ENCODE assay signal across 12 cellular contexts in the genomic region with DNA sequence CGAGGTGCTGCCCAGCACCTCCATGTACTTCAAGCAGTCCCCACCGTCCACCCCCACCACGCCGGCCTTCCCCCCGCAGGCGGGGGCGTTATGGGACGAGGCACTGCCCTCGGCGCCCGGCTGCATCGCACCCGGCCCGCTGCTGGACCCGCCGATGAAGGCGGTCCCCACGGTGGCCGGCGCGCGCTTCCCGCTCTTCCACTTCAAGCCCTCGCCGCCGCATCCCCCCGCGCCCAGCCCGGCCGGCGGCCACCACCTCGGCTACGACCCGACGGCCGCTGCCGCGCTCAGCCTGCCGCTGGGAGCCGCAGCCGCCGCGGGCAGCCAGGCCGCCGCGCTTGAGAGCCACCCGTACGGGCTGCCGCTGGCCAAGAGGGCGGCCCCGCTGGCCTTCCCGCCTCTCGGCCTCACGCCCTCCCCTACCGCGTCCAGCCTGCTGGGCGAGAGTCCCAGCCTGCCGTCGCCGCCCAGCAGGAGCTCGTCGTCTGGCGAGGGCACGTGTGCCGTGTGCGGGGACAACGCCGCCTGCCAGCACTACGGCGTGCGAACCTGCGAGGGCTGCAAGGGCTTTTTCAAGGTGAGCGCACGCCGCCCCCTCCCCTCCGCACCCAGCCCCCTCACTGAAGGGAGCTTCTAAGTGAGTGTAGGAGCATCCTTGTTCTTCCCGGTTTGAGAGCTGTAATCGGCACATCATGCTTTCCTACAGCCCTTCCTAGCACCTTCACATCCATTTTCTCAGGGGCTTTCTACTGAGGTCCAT. TPM values are rescaled to one million over a fixed set of nuclear protein-coding genes. Genes with fewer than 3 reads are reported as not detected.
DNase-seq lines count a peak whose midpoint lies in the region; ATAC-seq and TF ChIP-seq lines count a peak whose summit lies in the region.
"Had no signal": no experiment of that assay in that cellular context is flagged by ENCODE, and none has a peak within 500 bp of the region (broad histone marks: within the 10 kb centered on the region; RNA-seq: fewer than 3 reads in every experiment).

No MANE protein-coding gene starts in this region.

- no peak overlapping the region for H3K27ac Mint-ChIP-seq in MCF 10A (ENCODE audit: low read depth, unreplicated experiment)
- H3K27ac Mint-ChIP-seq in type B pancreatic cell = no peak overlapping the region
- H3K27ac Mint-ChIP-seq: activated CD8-positive, alpha-beta memory T cell treated with anti-CD3 and anti-CD28 coated beads, Interleukin-2, amount 10 ng/mL, durations not matched to agents 7 days and 5 days; HFFc6 had no signal

- BruUV-seq in MCF 10A (replicated peaks; lab: Mats Ljungman, UMichigan) = no TSS peak

- H3K9me3 Mint-ChIP-seq in MCF 10A (ENCODE audit: unreplicated experiment) (no peaks in the 10 kb centered on the region), type B pancreatic cell (no peaks in the 10 kb centered on the region)
- H3K9me3 Mint-ChIP-seq: HFFc6 had no signal

- H3K27ac ChIP-seq in breast epithelium = no peak overlapping the region
- no peak overlapping the region for H3K27ac ChIP-seq in lower lobe of right lung

- POLR2A ChIA-PET in MCF 10A (lab: Yijun Ruan, JAX) (no interaction called here), HEK293T (lab: Yijun Ruan, JAX) (no interaction called here)

- no peak overlapping the region for H3K4me3 Mint-ChIP-seq in MCF 10A (ENCODE audit: unreplicated experiment)
- peak overlapping the region; percentile 64 for H3K4me3 Mint-ChIP-seq in type B pancreatic cell
- H3K4me3 Mint-ChIP-seq: activated CD8-positive, alpha-beta memory T cell treated with anti-CD3 and anti-CD28 coated beads, Interleukin-2, amount 10 ng/mL, durations not matched to agents 7 days and 5 days; HFFc6 had no signal

- peaks cover 29% of the 10 kb centered on the region for H3K27me3 Mint-ChIP-seq in MCF 10A (ENCODE audit: insufficient read depth, unreplicated experiment)
- peaks cover 92% of the 10 kb centered on the region for H3K27me3 Mint-ChIP-seq in type B pancreatic cell

- intact Hi-C loops in breast epithelium (cut with DNase I; ENCODE audit: low total_unique reads) = no loop called here
- intact Hi-C loops in MCF 10A (cut with micrococcal nuclease) = loop anchor here (10.0 kb wide), 1 partner anchor 136 kb away; no protein-coding TSS in a partner anchor
- intact Hi-C loops in lower lobe of right lung (cut with DNase I) = no loop called here

- H3K4me3 ChIP-seq in breast epithelium (peak overlapping the region in 2 of 3 donors; percentile 9 to 53), lower lobe of right lung (no peak overlapping the region)

- CTCF ChIA-PET in MCF 10A (lab: Yijun Ruan, JAX) (interaction anchor here (0.5 to 2.2 kb wide), 4 partner anchors 9 to 684 kb away, joined by 3 to 5 read pairs (median 4); no protein-coding TSS in a partner anchor), HEK293T (lab: Yijun Ruan, JAX) (interaction anchor here (0.6 kb wide), 1 partner anchor 100 kb away, joined by 5 read pairs; no protein-coding TSS in a partner anchor)

- DNase-seq in breast epithelium (ENCODE audit: low spot score in 2 of 2) (no peak), MCF 10A (ENCODE audit: unreplicated experiment) (no peak), ecto neural progenitor cell (ENCODE audit: low spot score) (peak; percentile 74), lower lobe of right lung (no peak), type B pancreatic cell (ENCODE audit: extremely low spot score, unreplicated experiment) (no peak), HEK293T (ENCODE audit: extremely low spot score) (no peak)
- DNase-seq: activated CD8-positive, alpha-beta memory T cell treated with anti-CD3 and anti-CD28 coated beads, Interleukin-2, amount 10 ng/mL, durations not matched to agents 7 days and 5 days; DMS 273 treated with DMSO at 0.1 percent for 48 hours; HFFc6; NCI-H2171 treated with DMSO at 0.1 percent for 48 hours had no signal

- TF ChIP-seq POLR2A in breast epithelium (IDR thresholded peaks at IDR 0.05) = no peak

- no peaks in the 10 kb centered on the region for H3K36me3 Mint-ChIP-seq in MCF 10A (ENCODE audit: insufficient read depth, unreplicated experiment)
- peaks cover 17% of the 10 kb centered on the region for H3K36me3 Mint-ChIP-seq in type B pancreatic cell

- H3K36me3 ChIP-seq in breast epithelium = no peaks in the 10 kb centered on the region
- H3K36me3 ChIP-seq in lower lobe of right lung = no peaks in the 10 kb centered on the region

- peaks cover 0 to 30% of the 10 kb centered on the region in 2 donors for H3K27me3 ChIP-seq in breast epithelium
- H3K27me3 ChIP-seq in lower lobe of right lung (ENCODE audit: low read depth) = peaks cover 60% of the 10 kb centered on the region

- no peaks in the 10 kb centered on the region for H3K9me3 ChIP-seq in breast epithelium
- H3K9me3 ChIP-seq in lower lobe of right lung = no peaks in the 10 kb centered on the region

- ATAC-seq in lower lobe of right lung = peak; percentile 17 to 29
- ATAC-seq in HG02840 (IDR thresholded peaks at IDR 0.05; ENCODE audit: low FRiP score, unreplicated experiment) = no peak
- ATAC-seq in GM21367 (IDR thresholded peaks at IDR 0.05; ENCODE audit: unreplicated experiment) = no peak
- ATAC-seq: activated CD8-positive, alpha-beta memory T cell treated with anti-CD3 and anti-CD28 coated beads, Interleukin-2, amount 10 ng/mL, durations not matched to agents 7 days and 5 days had no signal

- H3K4me1 Mint-ChIP-seq in MCF 10A (ENCODE audit: insufficient read depth, unreplicated experiment) = peaks cover 4% of the 10 kb centered on the region
- H3K4me1 Mint-ChIP-seq in type B pancreatic cell (ENCODE audit: unreplicated experiment) = peaks cover 6% of the 10 kb centered on the region

- TF ChIP-seq CTCF in breast epithelium (IDR thresholded peaks at IDR 0.05) = no peak
- TF ChIP-seq CTCF in MCF 10A (IDR thresholded peaks at IDR 0.05; ENCODE audit: unreplicated experiment) = no peak
- no peak for TF ChIP-seq CTCF in lower lobe of right lung (IDR thresholded peaks at IDR 0.05)
- no peak for TF ChIP-seq CTCF in type B pancreatic cell (conservative IDR thresholded peaks at IDR 0.05)

- peaks cover 0 to 5% of the 10 kb centered on the region in 2 donors for H3K4me1 ChIP-seq in breast epithelium
- peaks cover 27% of the 10 kb centered on the region for H3K4me1 ChIP-seq in lower lobe of right lung

TF ChIP-seq in HEK293T, 16 proteins besides CTCF, POLR2A, EP300 and RAD21:
- TF ChIP-seq NFRKB (IDR thresholded peaks at IDR 0.05) (no peak), HDGF (IDR thresholded peaks at IDR 0.05; ENCODE audit: borderline replicate concordance) (no peak), SP1 (IDR thresholded peaks at IDR 0.05) (no peak), BHLHE40 (IDR thresholded peaks at IDR 0.05; ENCODE audit: borderline replicate concordance) (no peak), ARNT (IDR thresholded peaks at IDR 0.05) (no peak), ZNF384 (IDR thresholded peaks at IDR 0.05) (no peak)
- TF ChIP-seq, protein P1, sequence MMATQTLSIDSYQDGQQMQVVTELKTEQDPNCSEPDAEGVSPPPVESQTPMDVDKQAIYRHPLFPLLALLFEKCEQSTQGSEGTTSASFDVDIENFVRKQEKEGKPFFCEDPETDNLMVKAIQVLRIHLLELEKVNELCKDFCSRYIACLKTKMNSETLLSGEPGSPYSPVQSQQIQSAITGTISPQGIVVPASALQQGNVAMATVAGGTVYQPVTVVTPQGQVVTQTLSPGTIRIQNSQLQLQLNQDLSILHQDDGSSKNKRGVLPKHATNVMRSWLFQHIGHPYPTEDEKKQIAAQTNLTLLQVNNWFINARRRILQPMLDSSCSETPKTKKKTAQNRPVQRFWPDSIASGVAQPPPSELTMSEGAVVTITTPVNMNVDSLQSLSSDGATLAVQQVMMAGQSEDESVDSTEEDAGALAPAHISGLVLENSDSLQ (IDR thresholded peaks at IDR 0.05) = no peak

RNA-seq across cellular contexts. Expression of a gene that starts 6.9 kb away (rescaled TPM):
- total RNA-seq in breast epithelium (10 to 100 TPM in 1 of 3 donors, 1 to 10 TPM in 2; 1.3 to 34.1 (median 4.9) TPM), MCF 10A (2022) (0.16 and 0.25 TPM in 2 replicates), lower lobe of right lung (1.7 TPM), type B pancreatic cell (ENCODE audit: low replicate concordance) (2.0 and 3.4 TPM in 2 replicates)

Comparison
In these comparisons a context has a peak if more than half of its experiments do, and no peak if none do; other contexts are left out.
1. ATAC-seq: peak in lower lobe of right lung (2 of 2); none in HG02840 (single experiment) and GM21367 (single experiment).